ENCODE assay signal across 14 cellular contexts in genomic region chr4:41146196-41146595, GRCh38.
DNase-seq lines count a peak whose midpoint lies in the region; ATAC-seq, FAIRE-seq and TF ChIP-seq lines count a peak whose summit lies in the region.
"Had no signal": no experiment of that assay in that cellular context is flagged by ENCODE, and none has a peak within 500 bp of the region (broad histone marks: within the 10 kb centered on the region; RNA-seq: fewer than 3 reads in every experiment).

No MANE protein-coding gene starts in this region.

- WGBS in mammary epithelial cell (ENCODE audit: low coverage, missing lambda C conversion rate) = 79% methylated on average over 4 of the region's 5 CpGs
- 95% methylated on average over 3 of the region's 5 CpGs; no CpG with 5 or more reads in 1 of the 2 experiments for WGBS in H1 (ENCODE audit: extremely low coverage in 1 of 2, insufficient coverage in 1 of 2, insufficient read length in 1 of 2, insufficient replicate concordance in 2 of 2, low coverage in 1 of 2, low lambda C conversion rate in 2 of 2, missing lambda C conversion rate in 1 of 2), 2 experiments

- H3K14ac ChIP-seq in H1 (ENCODE audit: insufficient read length) = no peak overlapping the region

- no peaks in the 10 kb centered on the region for H3F3A ChIP-seq in neural cell (ENCODE audit: insufficient read depth, low read length, poor library complexity, severe bottlenecking)

- BruUV-seq in MCF 10A (replicated peaks; lab: Mats Ljungman, UMichigan) = no TSS peak
- no TSS peak for BruUV-seq in mammary epithelial cell (replicated peaks; lab: Mats Ljungman, UMichigan)
- BruUV-seq in Caco-2 (replicated peaks; lab: Mats Ljungman, UMichigan) = no TSS peak

- TF ChIP-seq POLR2A in H1 (IDR thresholded peaks at IDR 0.05; ENCODE audit: control extremely low read depth in 1 of 2, low read depth in 2 of 2, low read length in 2 of 2) = no peak

- no peaks in the 10 kb centered on the region for H3K36me3 ChIP-seq in mammary epithelial cell (ENCODE audit: insufficient read depth, low read length)
- H3K36me3 ChIP-seq in H1 (ENCODE audit: control insufficient read depth in 2 of 4, insufficient read depth in 4 of 4, low read length in 3 of 4) = peaks cover 0 to under 1% (median 0%) of the 10 kb centered on the region in 4 experiments; a peak in 2 of 8 replicates
- no peaks in the 10 kb centered on the region for H3K36me3 ChIP-seq in neural cell (ENCODE audit: insufficient read depth, low read length)
- H3K36me3 ChIP-seq in Caco-2 (ENCODE audit: control insufficient read depth, insufficient read depth, low read length) = peaks cover 2% of the 10 kb centered on the region; the same call in 1 of the 2 replicates

- no peak overlapping the region for H3K23ac ChIP-seq in H1 (ENCODE audit: insufficient read length)

- H2BK15ac ChIP-seq in H1 (ENCODE audit: low read length) = no peak overlapping the region

- H3K4me1 Mint-ChIP-seq in MCF 10A (ENCODE audit: insufficient read depth, unreplicated experiment) (peaks cover 71% of the 10 kb centered on the region), type B pancreatic cell (ENCODE audit: unreplicated experiment) (peaks cover 38% of the 10 kb centered on the region), Caco-2 (ENCODE audit: low read depth, unreplicated experiment) (peaks cover 39% of the 10 kb centered on the region)
- H3K4me1 Mint-ChIP-seq: natural killer cell had no signal

- H2BK12ac ChIP-seq in H1 (ENCODE audit: low read depth, low read length) = peak overlapping the region; percentile 32; the same call in 1 of the 2 replicates

- H3K4me1 ChIP-seq in mammary epithelial cell (ENCODE audit: insufficient read depth, low read length) = peaks cover 70% of the 10 kb centered on the region
- peaks cover 2 to 11% (median 7%) of the 10 kb centered on the region in 4 experiments; a peak in 4 of 7 replicates for H3K4me1 ChIP-seq in H1 (replicated peaks in 1 of 4; ENCODE audit: control insufficient read depth in 3 of 4, insufficient read depth in 4 of 4, low read length in 3 of 4)
- H3K4me1 ChIP-seq in Caco-2 = peaks cover 41% of the 10 kb centered on the region

- intact Hi-C loops in MCF 10A (cut with micrococcal nuclease) (loop anchor here (10.0 kb wide), 1 partner anchor 221 kb away; no protein-coding TSS in a partner anchor), mammary epithelial cell (cut with micrococcal nuclease) (no loop called here), Caco-2 (cut with micrococcal nuclease; ENCODE audit: unreplicated experiment) (no loop called here)

- H3K4me3 ChIP-seq in mammary epithelial cell (replicated peaks in 1 of 3; ENCODE audit: insufficient read depth in 1 of 3, low read depth in 2 of 3, low read length in 3 of 3) (no peak overlapping the region), H1 (ENCODE audit: extremely low read depth in 1 of 4, insufficient read depth in 2 of 4, low read depth in 3 of 4, low read length in 4 of 4) (no peak overlapping the region), neural cell (ENCODE audit: low read length) (peak overlapping the region; percentile 44), Caco-2 (ENCODE audit: low read depth, low read length) (no peak overlapping the region)

- no peak overlapping the region for H3K4ac ChIP-seq in H1 (replicated peaks; ENCODE audit: insufficient read length, low read depth, low read length)

- H3K23me2 ChIP-seq in H1 (ENCODE audit: low read depth, low read length) = no peaks in the 10 kb centered on the region

- TF ChIP-seq RAD21 in H1 (IDR thresholded peaks at IDR 0.05 in 1 of 2, conservative IDR thresholded peaks at IDR 0.05 in 1 of 2; ENCODE audit: low read depth in 2 of 2, low read length in 2 of 2) (no peak), neural cell (conservative IDR thresholded peaks at IDR 0.05) (no peak)

- POLR2A ChIA-PET in MCF 10A (lab: Yijun Ruan, JAX) = interaction anchor here (0.6 to 20.2 kb wide), 8 partner anchors 11 to 73 kb away, joined by 3 to 462 read pairs (median 4); no protein-coding TSS in a partner anchor
- POLR2A ChIA-PET in H1 (lab: Charles Lee; ENCODE audit: partially characterized antibody) = interaction anchor here (1.4 kb wide), 1 partner anchor 48 kb away, joined by 3 read pairs; no protein-coding TSS in a partner anchor
- POLR2A ChIA-PET in Caco-2 (lab: Charles Lee) = no interaction called here

- no peak overlapping the region for H4K8ac ChIP-seq in H1 (ENCODE audit: extremely low read depth, insufficient read depth, low read length)

- CTCF ChIA-PET in MCF 10A (lab: Yijun Ruan, JAX) (interaction anchor here (0.8 to 2.1 kb wide), 3 partner anchors 9 to 28 kb away, joined by 3 to 9 read pairs (median 4); no protein-coding TSS in a partner anchor), mammary epithelial cell (lab: Charles Lee; ENCODE audit: low non-redundant PET) (no interaction called here), H1 (lab: Charles Lee; ENCODE audit: partially characterized antibody) (interaction anchor here (1.1 to 1.7 kb wide), 2 partner anchors 10 to 66 kb away, joined by 3 to 7 read pairs; no protein-coding TSS in a partner anchor), Caco-2 (lab: Charles Lee) (interaction anchor here (0.6 to 1.4 kb wide), 3 partner anchors 66 to 829 kb away, joined by 3 to 10 read pairs (median 3); no protein-coding TSS in a partner anchor)

- peaks cover 2% of the 10 kb centered on the region for H3K9me3 ChIP-seq in mammary epithelial cell (replicated peaks; ENCODE audit: insufficient read depth, low read length)
- no peaks in the 10 kb centered on the region for H3K9me3 ChIP-seq in H1 (ENCODE audit: insufficient read depth in 2 of 2, low read depth in 1 of 2, low read length in 1 of 2)
- H3K9me3 ChIP-seq in neural cell (ENCODE audit: low read length) = no peaks in the 10 kb centered on the region
- H3K9me3 ChIP-seq in Caco-2 = no peaks in the 10 kb centered on the region

- H2BK120ac ChIP-seq in H1 (replicated peaks; ENCODE audit: low read depth, low read length) = no peak overlapping the region

- no peak overlapping the region for H2AFZ ChIP-seq in mammary epithelial cell (ENCODE audit: low read depth, low read length)
- H2AFZ ChIP-seq in H1 (ENCODE audit: low read length) = no peak overlapping the region
- no peak overlapping the region for H2AFZ ChIP-seq in neural cell (ENCODE audit: low read depth, low read length)

- H4K20me1 ChIP-seq in mammary epithelial cell (ENCODE audit: insufficient read depth, low read length) (no peaks in the 10 kb centered on the region), H1 (replicated peaks in 1 of 2; ENCODE audit: control insufficient read depth in 1 of 2, insufficient read depth in 2 of 2, low read length in 2 of 2) (no peaks in the 10 kb centered on the region), neural cell (ENCODE audit: insufficient read depth) (no peaks in the 10 kb centered on the region)

- DNase-seq in MCF 10A (ENCODE audit: unreplicated experiment) = no peak
- DNase-seq in mammary epithelial cell = no peak
- DNase-seq in H1 (ENCODE audit: low read depth in 1 of 2, low spot score in 2 of 2) = no peak
- DNase-seq in type B pancreatic cell (ENCODE audit: extremely low spot score, unreplicated experiment) = no peak
- no peak for DNase-seq in mesenteric fat pad (ENCODE audit: low spot score)
- DNase-seq in Caco-2 = no peak
- DNase-seq: activated T-cell treated with anti-CD3 and anti-CD28 coated beads, Interleukin-2, amount 50 U/mL, for 24 hours; GOT3; KBM-7; natural killer cell; stimulated activated CD4-positive, alpha-beta T cell treated with anti-CD3 and anti-CD28 coated beads, Interleukin-4, amount 100 ng/mL, for 1 hour had no signal

- H3K27ac Mint-ChIP-seq in MCF 10A (ENCODE audit: low read depth, unreplicated experiment) (peak overlapping the region; percentile 93), type B pancreatic cell (peak overlapping the region; percentile 63), Caco-2 (ENCODE audit: unreplicated experiment) (no peak overlapping the region)
- H3K27ac Mint-ChIP-seq: activated T-cell treated with anti-CD3 and anti-CD28 coated beads, Interleukin-2, amount 50 U/mL, for 24 hours; natural killer cell; stimulated activated naive CD8-positive, alpha-beta T cell treated with anti-CD3 and anti-CD28 coated beads, Interleukin-15, Interleukin-2, amounts not matched to agents 100 ng/mL and 50 ng/mL, for 24 hours had no signal

- no peak for ATAC-seq in HG02852 (IDR thresholded peaks at IDR 0.05; ENCODE audit: unreplicated experiment)
- ATAC-seq: natural killer cell had no signal

- H3K18ac ChIP-seq in H1 (ENCODE audit: extremely low read depth, low read length) = no peak overlapping the region; the same call in 1 of the 2 replicates

- H3K9ac ChIP-seq in mammary epithelial cell (ENCODE audit: insufficient read depth, low read length) = no peak overlapping the region
- no peak overlapping the region for H3K9ac ChIP-seq in H1 (replicated peaks in 1 of 4; ENCODE audit: extremely low read depth in 1 of 4, low read depth in 3 of 4, low read length in 3 of 4)
- H3K9ac ChIP-seq in neural cell (ENCODE audit: low read length) = peak overlapping the region; percentile 44

- H3K27me3 Mint-ChIP-seq in MCF 10A (ENCODE audit: insufficient read depth, unreplicated experiment) (no peaks in the 10 kb centered on the region), type B pancreatic cell (no peaks in the 10 kb centered on the region), Caco-2 (ENCODE audit: insufficient read depth, unreplicated experiment) (no peaks in the 10 kb centered on the region)
- H3K27me3 Mint-ChIP-seq: activated T-cell treated with anti-CD3 and anti-CD28 coated beads, Interleukin-2, amount 50 U/mL, for 24 hours; stimulated activated naive CD8-positive, alpha-beta T cell treated with anti-CD3 and anti-CD28 coated beads, Interleukin-15, Interleukin-2, amounts not matched to agents 100 ng/mL and 50 ng/mL, for 24 hours had no signal

- dilution Hi-C loops in mammary epithelial cell (cut with HindIII; ENCODE audit: low sequenced_read_pairs) = no loop called here

- FAIRE-seq in H1 (lab: Jason Lieb, UNC) = no peak

- H2BK5ac ChIP-seq in H1 (ENCODE audit: low read depth, low read length) = peak overlapping the region; percentile 21; the same call in 1 of the 2 replicates

- peaks cover 87% of the 10 kb centered on the region for H3K79me2 ChIP-seq in mammary epithelial cell (ENCODE audit: insufficient read depth, low read length)
- peaks cover 0 to 18% of the 10 kb centered on the region in 2 experiments; a peak in 2 of 4 replicates for H3K79me2 ChIP-seq in H1 (ENCODE audit: control insufficient read depth in 1 of 2, insufficient read depth in 2 of 2, low read length in 2 of 2)
- H3K79me2 ChIP-seq in neural cell (replicated peaks; ENCODE audit: insufficient read depth, low read length) = no peaks in the 10 kb centered on the region

- H3K36me3 Mint-ChIP-seq in MCF 10A (ENCODE audit: insufficient read depth, unreplicated experiment) (peaks cover 32% of the 10 kb centered on the region), type B pancreatic cell (peaks cover 7% of the 10 kb centered on the region), Caco-2 (ENCODE audit: insufficient read depth, unreplicated experiment) (peaks cover 33% of the 10 kb centered on the region)
- H3K36me3 Mint-ChIP-seq: natural killer cell had no signal

- H2BK20ac ChIP-seq in H1 (ENCODE audit: low read length) = no peak overlapping the region

- no peaks in the 10 kb centered on the region for H3K9me2 ChIP-seq in neural cell (ENCODE audit: insufficient read depth, low read length)

- H2AK5ac ChIP-seq in H1 (ENCODE audit: low read depth, low read length) = peak overlapping the region; percentile 70; the same call in 1 of the 2 replicates

- no peak overlapping the region for H3K4me2 ChIP-seq in mammary epithelial cell (ENCODE audit: insufficient read depth, low read depth, low read length)
- H3K4me2 ChIP-seq in H1 (ENCODE audit: insufficient read depth in 1 of 2, low read depth in 2 of 2, low read length in 2 of 2) = no peak overlapping the region
- peak overlapping the region; percentile 18 for H3K4me2 ChIP-seq in neural cell (ENCODE audit: low read length)

- H3K9me3 Mint-ChIP-seq in MCF 10A (ENCODE audit: unreplicated experiment) (no peaks in the 10 kb centered on the region), type B pancreatic cell (no peaks in the 10 kb centered on the region), Caco-2 (ENCODE audit: unreplicated experiment) (no peaks in the 10 kb centered on the region)
- H3K9me3 Mint-ChIP-seq: activated T-cell treated with anti-CD3 and anti-CD28 coated beads, Interleukin-2, amount 50 U/mL, for 24 hours; stimulated activated naive CD8-positive, alpha-beta T cell treated with anti-CD3 and anti-CD28 coated beads, Interleukin-15, Interleukin-2, amounts not matched to agents 100 ng/mL and 50 ng/mL, for 24 hours had no signal

- H3K27me3 ChIP-seq in mammary epithelial cell (ENCODE audit: insufficient read depth, low read length) (no peaks in the 10 kb centered on the region), H1 (replicated peaks in 1 of 4; ENCODE audit: control insufficient read depth in 3 of 4, extremely low read depth in 1 of 4, insufficient read depth in 3 of 4, low read length in 3 of 4) (no peaks in the 10 kb centered on the region), neural cell (ENCODE audit: insufficient read depth, low read depth, low read length) (no peaks in the 10 kb centered on the region), Caco-2 (replicated peaks; ENCODE audit: control insufficient read depth, insufficient read depth, low read length) (no peaks in the 10 kb centered on the region)

- in situ Hi-C loops in mammary epithelial cell (cut with MboI; ENCODE audit: low sequenced_read_pairs in 2 of 2) = no loop called here

- TF ChIP-seq EP300 in H1 (IDR thresholded peaks at IDR 0.05; ENCODE audit: borderline replicate concordance in 1 of 2, low read depth in 2 of 2, low read length in 2 of 2) (no peak), neural cell (conservative IDR thresholded peaks at IDR 0.05; ENCODE audit: poor library complexity, severe bottlenecking) (no peak)

- H4K5ac ChIP-seq in H1 (ENCODE audit: insufficient read length, low read depth, low read length) = no peak overlapping the region

- H3K27ac ChIP-seq in mammary epithelial cell (ENCODE audit: insufficient read depth, low read depth, low read length) (no peak overlapping the region), H1 (ENCODE audit: low read depth, low read length) (no peak overlapping the region), neural cell (ENCODE audit: low read length) (no peak overlapping the region)

- no peak overlapping the region for H3K56ac ChIP-seq in H1 (replicated peaks; ENCODE audit: insufficient read length, low read depth, low read length)

- H4K91ac ChIP-seq in H1 (replicated peaks; ENCODE audit: insufficient read length, low read length) = no peak overlapping the region

- TF ChIP-seq CTCF in MCF 10A (IDR thresholded peaks at IDR 0.05; ENCODE audit: unreplicated experiment) (no peak), mammary epithelial cell (conservative IDR thresholded peaks at IDR 0.05 in 1 of 2, IDR thresholded peaks at IDR 0.05 in 1 of 2; ENCODE audit: extremely low read depth in 1 of 2, insufficient read depth in 1 of 2, low read depth in 1 of 2, low read length in 2 of 2) (no peak), H1 (IDR thresholded peaks at IDR 0.05; ENCODE audit: control extremely low read depth in 1 of 3, insufficient read depth in 1 of 3, low read depth in 1 of 3, low read length in 3 of 3) (no peak), neural cell (IDR thresholded peaks at IDR 0.05; ENCODE audit: poor library complexity, severe bottlenecking) (no peak), type B pancreatic cell (conservative IDR thresholded peaks at IDR 0.05) (no peak), Caco-2 (IDR thresholded peaks at IDR 0.05; ENCODE audit: insufficient read depth in 1 of 2, low read depth in 1 of 2, low read length in 1 of 2, severe bottlenecking in 1 of 2, unreplicated experiment in 1 of 2) (no peak)

- 0 out of 2 replicates have a peak, but pooled peaks cover under 1% of the 10 kb centered on the region for H3K79me1 ChIP-seq in H1 (ENCODE audit: low read depth, low read length)

- H3K4me3 Mint-ChIP-seq in MCF 10A (ENCODE audit: unreplicated experiment) (no peak overlapping the region), type B pancreatic cell (peak overlapping the region; percentile 45), Caco-2 (ENCODE audit: unreplicated experiment) (no peak overlapping the region)
- H3K4me3 Mint-ChIP-seq: activated T-cell treated with anti-CD3 and anti-CD28 coated beads, Interleukin-2, amount 50 U/mL, for 24 hours; natural killer cell; stimulated activated naive CD8-positive, alpha-beta T cell treated with anti-CD3 and anti-CD28 coated beads, Interleukin-15, Interleukin-2, amounts not matched to agents 100 ng/mL and 50 ng/mL, for 24 hours had no signal
